Comparison of ENCODE assay signal across 8 cellular contexts in the genomic region with DNA sequence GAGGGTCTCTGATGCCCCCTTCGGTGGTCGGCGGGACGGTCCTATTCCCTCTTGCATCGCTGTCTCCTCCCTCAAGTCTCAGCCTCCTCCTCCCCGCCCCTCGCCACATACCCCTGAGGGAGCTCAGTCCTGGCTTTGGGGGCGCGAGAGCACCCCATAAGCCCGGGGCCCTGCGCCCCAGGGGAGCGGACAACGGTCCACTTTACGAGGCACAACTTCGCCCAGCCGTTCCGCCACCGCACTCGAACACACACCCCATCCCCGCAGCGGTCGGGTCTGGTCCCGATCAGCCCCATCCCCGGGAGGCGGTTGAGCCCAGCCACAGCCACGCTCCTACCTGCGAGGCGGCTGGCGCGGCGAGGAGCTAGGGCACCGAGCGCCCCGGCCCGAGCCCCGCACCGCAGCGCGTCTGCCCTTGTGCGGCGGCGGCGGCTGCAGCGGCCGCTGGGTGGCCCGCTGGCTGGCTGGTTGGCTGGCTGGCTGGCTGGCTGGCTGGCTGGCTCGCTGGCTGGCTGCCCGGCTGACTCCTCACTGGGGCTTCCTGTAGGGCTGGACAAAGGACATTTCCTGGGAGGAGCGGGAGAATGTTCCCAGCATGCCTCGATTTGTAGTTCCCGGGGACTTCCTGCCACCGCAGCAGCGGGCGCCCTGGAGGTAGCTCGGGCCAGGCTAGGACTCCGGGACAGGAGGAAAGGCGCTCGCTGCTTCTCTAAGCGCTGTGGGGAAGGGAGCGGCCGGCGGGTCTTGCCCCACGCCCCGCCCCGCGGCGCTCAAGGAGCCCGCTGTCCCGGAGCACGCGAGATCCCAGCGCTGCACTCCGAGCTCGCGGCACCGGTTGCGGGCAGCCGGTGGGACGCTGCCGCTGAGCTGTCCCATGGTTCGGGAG. TPM values are rescaled to one million over a fixed set of nuclear protein-coding genes. Genes with fewer than 3 reads are reported as not detected.
DNase-seq lines count a peak whose midpoint lies in the region; ATAC-seq and TF ChIP-seq lines count a peak whose summit lies in the region.

TSS of gene ZNF697 (minus strand) at position 533 of the 886 bp plus-strand sequence. CDS start 22,166 bp downstream, outside the sequence.

- WGBS in testis, 2 donors, result 0% methylated on average over 24 to 56 of the region's 81 CpGs

- no peak for TF ChIP-seq POLR2A in testis (IDR thresholded peaks at IDR 0.05)

- no peaks in the 10 kb centered on the region for H3K9me3 ChIP-seq in testis

- H3K4me1 Mint-ChIP-seq in Calu3 (ENCODE audit: low read depth, unreplicated experiment) (peaks cover 31% of the 10 kb centered on the region), natural killer cell (peaks cover 0 to 5% of the 10 kb centered on the region in 2 donors)

- no peak for TF ChIP-seq CTCF in Calu3 (IDR thresholded peaks at IDR 0.05; ENCODE audit: unreplicated experiment)
- TF ChIP-seq CTCF in fibroblast of villous mesenchyme (IDR thresholded peaks at IDR 0.05; ENCODE audit: insufficient read depth, low read depth, low read length), result peak; percentile 45
- TF ChIP-seq CTCF in natural killer cell (IDR thresholded peaks at IDR 0.05), result no peak
- no peak for TF ChIP-seq CTCF in testis (IDR thresholded peaks at IDR 0.05)

- DNase-seq in Calu3 (peak; percentile 93), NCI-H526 treated with DMSO at 0.1 percent for 48 hours (lab: John Stamatoyannopoulos, UW) (peak; percentile 96), fibroblast of villous mesenchyme (ENCODE audit: low read depth) (peak; percentile 98), natural killer cell (peak; percentile 17), testis (peak; percentile 98)
- DNase-seq in activated T-cell treated with anti-CD3 and anti-CD28 coated beads, Interleukin-2, amount 50 U/mL, for 48 hours, result peak; percentile 59 to 70

- peaks cover 24% of the 10 kb centered on the region for H3K36me3 Mint-ChIP-seq in Calu3 (ENCODE audit: insufficient read depth, unreplicated experiment)
- H3K36me3 Mint-ChIP-seq in natural killer cell, result no peaks in the 10 kb centered on the region

- H3K27ac ChIP-seq in testis, result peak within 1 kb of the TSS; percentile 86 to 90

- no peaks in the 10 kb centered on the region for H3K36me3 ChIP-seq in testis (ENCODE audit: low read depth, missing control alignments)

- H3K4me3 ChIP-seq in fibroblast of villous mesenchyme (ENCODE audit: low read depth, low read length), result peak within 1 kb of the TSS; percentile 77
- peak within 1 kb of the TSS; percentile 82 to 86 for H3K4me3 ChIP-seq in testis

- peak within 1 kb of the TSS; percentile 98 for H3K4me3 Mint-ChIP-seq in Calu3 (ENCODE audit: low read depth, unreplicated experiment)
- peak within 1 kb of the TSS; percentile 78 for H3K4me3 Mint-ChIP-seq in natural killer cell

- BruUV-seq in Calu3 (replicated peaks; lab: Mats Ljungman, UMichigan), result no TSS peak

- H3K27ac Mint-ChIP-seq in Calu3 (ENCODE audit: unreplicated experiment), result peak within 1 kb of the TSS; percentile 74
- H3K27ac Mint-ChIP-seq in natural killer cell, result no peak within 1 kb of the TSS

- no peaks in the 10 kb centered on the region for H3K9me3 Mint-ChIP-seq in Calu3 (ENCODE audit: low read depth, unreplicated experiment)
- H3K9me3 Mint-ChIP-seq in natural killer cell, result peaks cover 0 to 4% of the 10 kb centered on the region in 2 donors

- peaks cover 8% of the 10 kb centered on the region for H3K27me3 Mint-ChIP-seq in Calu3 (ENCODE audit: unreplicated experiment)
- peaks cover 40 to 56% of the 10 kb centered on the region in 2 donors for H3K27me3 Mint-ChIP-seq in natural killer cell (ENCODE audit: low read depth in 2 of 2)

- ATAC-seq in GM19438 (IDR thresholded peaks at IDR 0.05; ENCODE audit: low read depth, unreplicated experiment) (peak; percentile 73), HG03521 (IDR thresholded peaks at IDR 0.05; ENCODE audit: unreplicated experiment) (peak; percentile 60), natural killer cell (peak; percentile 29 to 76 (median 61))

- intact Hi-C loops in Calu3 (cut with micrococcal nuclease; ENCODE audit: unreplicated experiment), result loop anchor here (1.0 to 2.0 kb wide), 2 partner anchors 12 to 27 kb away; no protein-coding TSS in a partner anchor
- intact Hi-C loops in natural killer cell (cut with micrococcal nuclease), result no loop called here
- intact Hi-C loops in testis (cut with DNase I; ENCODE audit: low total_unique reads), result no loop called here

- H3K27me3 ChIP-seq in testis, result no peaks in the 10 kb centered on the region

- CTCF ChIA-PET in Calu3 (lab: Charles Lee), result interaction anchor here (0.8 to 3.0 kb wide), 8 partner anchors 11 to 64 kb away, joined by 3 to 31 read pairs (median 5); partner anchors contain the start of gene PHGDH

- H3K4me1 ChIP-seq in testis, result peaks cover 16% of the 10 kb centered on the region

RNA-seq across cellular contexts. Expression of gene ZNF697, which starts in this region (rescaled TPM):
- total RNA-seq in Calu3 (2022) (3.9 and 4.8 TPM in 2 replicates), fibroblast of villous mesenchyme (13.2 and 14.2 TPM in 2 replicates), natural killer cell (under 1 TPM in 2 of 3 donors, not detected in 1; 0.09 to 0.45 TPM), testis (10 to 100 TPM; 14.8 to 22.5 TPM)
- 9.1 TPM for polyA plus RNA-seq in testis (ENCODE audit: insufficient read depth, low read depth, low replicate concordance)

Comparison
In these comparisons a context has a peak if more than half of its experiments do, and no peak if none do; other contexts are left out.
1. Peak in every context shown above with its lines: DNase-seq, ATAC-seq, H3K4me3 ChIP-seq and H3K27ac ChIP-seq.
2. Peak in DNase-seq and ATAC-seq in natural killer cell; RNA of the gene not detected or under 1 TPM.
3. DNase-seq: peak in every context shown above with its lines; median percentile 98 in fibroblast of villous mesenchyme; 98 in testis; 96 in NCI-H526 treated with DMSO at 0.1 percent for 48 hours; 93 in Calu3; 64 in activated T-cell treated with anti-CD3 and anti-CD28 coated beads, Interleukin-2, amount 50 U/mL, for 48 hours; 17 in natural killer cell.